ENCODE assay signal across 23 cellular contexts in genomic region chr3:122978569-122978968, GRCh38. TPM values are rescaled to one million over a fixed set of nuclear protein-coding genes. Genes with fewer than 3 reads are reported as not detected.
DNase-seq lines count a peak whose midpoint lies in the region; ATAC-seq and TF ChIP-seq lines count a peak whose summit lies in the region.
"Had no signal": no experiment of that assay in that cellular context is flagged by ENCODE, and none has a peak within 500 bp of the region (broad histone marks: within the 10 kb centered on the region; RNA-seq: fewer than 3 reads in every experiment).

No MANE protein-coding gene starts in this region.

- H3K4me1 Mint-ChIP-seq in endodermal cell (peaks cover 64% of the 10 kb centered on the region), progenitor cell of endocrine pancreas (ENCODE audit: low read depth) (peaks cover 7% of the 10 kb centered on the region)

- intact Hi-C loops in left ventricle myocardium inferior (cut with micrococcal nuclease) (no loop called here), cardiac septum (cut with DNase I) (loop anchor here (5.0 kb wide), 1 partner anchor 49 kb away; the partner anchor contains the start of gene SEMA5B)

- H3K36me3 Mint-ChIP-seq in endodermal cell (ENCODE audit: low read depth), result no peaks in the 10 kb centered on the region
- H3K36me3 Mint-ChIP-seq in progenitor cell of endocrine pancreas (ENCODE audit: insufficient read depth), result no peaks in the 10 kb centered on the region

- H3K4me1 ChIP-seq in left ventricle myocardium inferior, result peaks cover 74% of the 10 kb centered on the region
- peaks cover 68% of the 10 kb centered on the region for H3K4me1 ChIP-seq in HUES48 (ENCODE audit: control insufficient read depth, insufficient read depth, low read length)
- H3K4me1 ChIP-seq in endodermal cell (ENCODE audit: control insufficient read depth, insufficient read depth, low read length), result peaks cover 30% of the 10 kb centered on the region

- H3K27me3 Mint-ChIP-seq in endodermal cell (ENCODE audit: insufficient read depth) (peaks cover 4% of the 10 kb centered on the region), progenitor cell of endocrine pancreas (peaks cover 40% of the 10 kb centered on the region)

- H3K27ac Mint-ChIP-seq in endodermal cell (peak overlapping the region; percentile 80), progenitor cell of endocrine pancreas (peak overlapping the region; percentile 41)
- H3K27ac Mint-ChIP-seq: activated T-cell treated with anti-CD3 and anti-CD28 coated beads, Interleukin-2, amount 50 U/mL, for 72 hours; effector memory CD8-positive, alpha-beta T cell had no signal

- WGBS in endodermal cell (ENCODE audit: insufficient coverage in 1 of 2, insufficient read length in 1 of 2), 2 experiments, result 87 to 92% methylated on average over 6 of the region's 6 CpGs

- no peak overlapping the region for H3K9ac ChIP-seq in HUES48 (ENCODE audit: low read depth, low read length)
- no peak overlapping the region for H3K9ac ChIP-seq in endodermal cell (ENCODE audit: extremely low read depth, low read length, poor library complexity, severe bottlenecking)

- DNase-seq in left ventricle myocardium inferior (no peak), cardiac septum (ENCODE audit: low spot score) (no peak), endodermal cell (no peak), progenitor cell of endocrine pancreas (ENCODE audit: low spot score, unreplicated experiment) (no peak), UCSD-AML1 (lab: John Stamatoyannopoulos, UW; ENCODE audit: unreplicated experiment) (no peak)
- no peak for DNase-seq in stimulated activated naive CD4-positive, alpha-beta T cell treated with Interleukin-2 at 50 U/mL for 16 hours (lab: John Stamatoyannopoulos, UW)
- DNase-seq: activated CD4-positive, alpha-beta T cell treated with anti-CD3 and anti-CD28 coated beads for 48 hours; activated naive CD4-positive, alpha-beta T cell; activated T-cell treated with anti-CD3 and anti-CD28 coated beads, Interleukin-2, amount 50 U/mL, for 72 hours; COR-L47; cortex of kidney; effector memory CD8-positive, alpha-beta T cell; left colon; NCI-H146; OCI-M1; stimulated activated CD4-positive, alpha-beta T cell treated with anti-CD3 and anti-CD28 coated beads, Interleukin-2, amount 100 ng/mL, for 48 hours had no signal

- ATAC-seq in GM18861 (IDR thresholded peaks at IDR 0.05; ENCODE audit: unreplicated experiment), result no peak
- ATAC-seq: activated T-cell treated with anti-CD3 and anti-CD28 coated beads, Interleukin-2, amount 50 U/mL, for 72 hours; effector memory CD8-positive, alpha-beta T cell; esophagus mucosa; left colon had no signal

- TF ChIP-seq CTCF in left ventricle myocardium inferior (IDR thresholded peaks at IDR 0.05; ENCODE audit: borderline replicate concordance) (no peak), endodermal cell (conservative IDR thresholded peaks at IDR 0.05) (no peak), progenitor cell of endocrine pancreas (IDR thresholded peaks at IDR 0.05; ENCODE audit: unreplicated experiment) (no peak)

- H3K27me3 ChIP-seq in left ventricle myocardium inferior (ENCODE audit: low read depth) (no peaks in the 10 kb centered on the region), HUES48 (ENCODE audit: control insufficient read depth, insufficient read depth, low read length) (no peaks in the 10 kb centered on the region), endodermal cell (ENCODE audit: control insufficient read depth, insufficient read depth, low read length, poor library complexity, severe bottlenecking) (no peaks in the 10 kb centered on the region)

- H3K4me3 ChIP-seq in left ventricle myocardium inferior, result no peak overlapping the region
- H3K4me3 ChIP-seq in HUES48 (ENCODE audit: low read depth, low read length), result no peak overlapping the region
- H3K4me3 ChIP-seq in endodermal cell (ENCODE audit: low read length), result no peak overlapping the region

- H3K9me3 Mint-ChIP-seq in endodermal cell, result no peaks in the 10 kb centered on the region
- no peaks in the 10 kb centered on the region for H3K9me3 Mint-ChIP-seq in progenitor cell of endocrine pancreas (ENCODE audit: low read depth)
- H3K9me3 Mint-ChIP-seq: activated T-cell treated with anti-CD3 and anti-CD28 coated beads, Interleukin-2, amount 50 U/mL, for 72 hours; effector memory CD8-positive, alpha-beta T cell had no signal

- no peaks in the 10 kb centered on the region for H3K9me3 ChIP-seq in left ventricle myocardium inferior (replicated peaks)
- no peaks in the 10 kb centered on the region for H3K9me3 ChIP-seq in HUES48 (ENCODE audit: control insufficient read depth, insufficient read depth, low read length)
- H3K9me3 ChIP-seq in endodermal cell (ENCODE audit: control insufficient read depth, low read length), result no peaks in the 10 kb centered on the region

- H3K36me3 ChIP-seq in left ventricle myocardium inferior, result no peaks in the 10 kb centered on the region
- no peaks in the 10 kb centered on the region for H3K36me3 ChIP-seq in HUES48 (ENCODE audit: control insufficient read depth, insufficient read depth, low read length)
- no peaks in the 10 kb centered on the region for H3K36me3 ChIP-seq in endodermal cell (ENCODE audit: control insufficient read depth, insufficient read depth, low read length)

- no peak overlapping the region for H3K4me3 Mint-ChIP-seq in endodermal cell
- H3K4me3 Mint-ChIP-seq in progenitor cell of endocrine pancreas (ENCODE audit: low read depth), result no peak overlapping the region
- H3K4me3 Mint-ChIP-seq: activated T-cell treated with anti-CD3 and anti-CD28 coated beads, Interleukin-2, amount 50 U/mL, for 72 hours; effector memory CD8-positive, alpha-beta T cell had no signal

- H3K27ac ChIP-seq in left ventricle myocardium inferior (replicated peaks) (peak overlapping the region; percentile 92), HUES48 (ENCODE audit: low read depth, low read length) (peak overlapping the region; percentile 2), endodermal cell (ENCODE audit: low read depth, low read length) (peak overlapping the region; percentile 85)
- H3K27ac ChIP-seq: VCaP had no signal

RNA-seq across cellular contexts. Expression of gene SEMA5B, which starts 49.0 kb away (rescaled TPM):
- 5.3 TPM for total RNA-seq in left ventricle myocardium inferior
- 21.1 TPM for total RNA-seq in cardiac septum
- 10 to 100 TPM; 37.3 to 45.8 TPM for total RNA-seq in endodermal cell
- 76.1 TPM for polyA plus RNA-seq in endodermal cell (2013, experiment 1 of 2)
- 68.4 TPM for polyA plus RNA-seq in endodermal cell (2013, experiment 2 of 2)
- 4.2 and 5.9 TPM in 2 replicates for total RNA-seq in progenitor cell of endocrine pancreas
- total RNA-seq: activated T-cell treated with anti-CD3 and anti-CD28 coated beads, Interleukin-2, amount 50 U/mL, for 72 hours; esophagus mucosa; mesenteric fat pad; osteoblast had no signal
- polyA plus RNA-seq: BJ had no signal

Comparison
In these comparisons a context has a peak if more than half of its experiments do, and no peak if none do; other contexts are left out.
1. H3K27ac ChIP-seq: peak in every context shown above with its lines; median percentile 92 in left ventricle myocardium inferior; 85 in endodermal cell; 2 in HUES48.